Comparison of ENCODE assay signal across 1 cellular context in the genomic region with DNA sequence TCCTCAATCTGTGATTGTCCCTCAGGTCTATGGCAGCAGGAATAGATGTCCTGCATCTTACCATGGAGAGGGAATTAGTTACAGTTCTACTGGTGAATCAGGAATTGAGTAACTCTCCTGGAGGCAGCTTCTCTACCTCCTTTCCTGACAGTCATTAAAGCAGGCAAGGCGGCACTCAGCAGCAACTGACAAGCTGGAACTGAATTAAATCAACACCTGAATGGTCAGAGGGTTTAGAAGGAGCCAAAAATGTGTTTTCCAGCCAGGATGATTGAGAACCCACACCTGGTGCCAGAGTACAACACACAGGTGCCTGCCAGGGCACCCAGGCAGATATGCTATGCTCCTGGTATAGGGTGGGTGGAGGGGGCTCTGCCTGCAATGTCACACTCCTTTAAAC.
TF ChIP-seq lines count a peak whose summit lies in the region.

No MANE protein-coding gene starts in this region.

TF ChIP-seq in GM23338, 12 proteins besides CTCF, POLR2A, EP300 and RAD21 (continued from another document):
- TF ChIP-seq, protein P1, sequence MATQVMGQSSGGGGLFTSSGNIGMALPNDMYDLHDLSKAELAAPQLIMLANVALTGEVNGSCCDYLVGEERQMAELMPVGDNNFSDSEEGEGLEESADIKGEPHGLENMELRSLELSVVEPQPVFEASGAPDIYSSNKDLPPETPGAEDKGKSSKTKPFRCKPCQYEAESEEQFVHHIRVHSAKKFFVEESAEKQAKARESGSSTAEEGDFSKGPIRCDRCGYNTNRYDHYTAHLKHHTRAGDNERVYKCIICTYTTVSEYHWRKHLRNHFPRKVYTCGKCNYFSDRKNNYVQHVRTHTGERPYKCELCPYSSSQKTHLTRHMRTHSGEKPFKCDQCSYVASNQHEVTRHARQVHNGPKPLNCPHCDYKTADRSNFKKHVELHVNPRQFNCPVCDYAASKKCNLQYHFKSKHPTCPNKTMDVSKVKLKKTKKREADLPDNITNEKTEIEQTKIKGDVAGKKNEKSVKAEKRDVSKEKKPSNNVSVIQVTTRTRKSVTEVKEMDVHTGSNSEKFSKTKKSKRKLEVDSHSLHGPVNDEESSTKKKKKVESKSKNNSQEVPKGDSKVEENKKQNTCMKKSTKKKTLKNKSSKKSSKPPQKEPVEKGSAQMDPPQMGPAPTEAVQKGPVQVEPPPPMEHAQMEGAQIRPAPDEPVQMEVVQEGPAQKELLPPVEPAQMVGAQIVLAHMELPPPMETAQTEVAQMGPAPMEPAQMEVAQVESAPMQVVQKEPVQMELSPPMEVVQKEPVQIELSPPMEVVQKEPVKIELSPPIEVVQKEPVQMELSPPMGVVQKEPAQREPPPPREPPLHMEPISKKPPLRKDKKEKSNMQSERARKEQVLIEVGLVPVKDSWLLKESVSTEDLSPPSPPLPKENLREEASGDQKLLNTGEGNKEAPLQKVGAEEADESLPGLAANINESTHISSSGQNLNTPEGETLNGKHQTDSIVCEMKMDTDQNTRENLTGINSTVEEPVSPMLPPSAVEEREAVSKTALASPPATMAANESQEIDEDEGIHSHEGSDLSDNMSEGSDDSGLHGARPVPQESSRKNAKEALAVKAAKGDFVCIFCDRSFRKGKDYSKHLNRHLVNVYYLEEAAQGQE (IDR thresholded peaks at IDR 0.05; ENCODE audit: unreplicated experiment) = no peak
- TF ChIP-seq ZNF114 (CRISPR knock-in tag; IDR thresholded peaks at IDR 0.05) = no peak
- TF ChIP-seq, protein P2, sequence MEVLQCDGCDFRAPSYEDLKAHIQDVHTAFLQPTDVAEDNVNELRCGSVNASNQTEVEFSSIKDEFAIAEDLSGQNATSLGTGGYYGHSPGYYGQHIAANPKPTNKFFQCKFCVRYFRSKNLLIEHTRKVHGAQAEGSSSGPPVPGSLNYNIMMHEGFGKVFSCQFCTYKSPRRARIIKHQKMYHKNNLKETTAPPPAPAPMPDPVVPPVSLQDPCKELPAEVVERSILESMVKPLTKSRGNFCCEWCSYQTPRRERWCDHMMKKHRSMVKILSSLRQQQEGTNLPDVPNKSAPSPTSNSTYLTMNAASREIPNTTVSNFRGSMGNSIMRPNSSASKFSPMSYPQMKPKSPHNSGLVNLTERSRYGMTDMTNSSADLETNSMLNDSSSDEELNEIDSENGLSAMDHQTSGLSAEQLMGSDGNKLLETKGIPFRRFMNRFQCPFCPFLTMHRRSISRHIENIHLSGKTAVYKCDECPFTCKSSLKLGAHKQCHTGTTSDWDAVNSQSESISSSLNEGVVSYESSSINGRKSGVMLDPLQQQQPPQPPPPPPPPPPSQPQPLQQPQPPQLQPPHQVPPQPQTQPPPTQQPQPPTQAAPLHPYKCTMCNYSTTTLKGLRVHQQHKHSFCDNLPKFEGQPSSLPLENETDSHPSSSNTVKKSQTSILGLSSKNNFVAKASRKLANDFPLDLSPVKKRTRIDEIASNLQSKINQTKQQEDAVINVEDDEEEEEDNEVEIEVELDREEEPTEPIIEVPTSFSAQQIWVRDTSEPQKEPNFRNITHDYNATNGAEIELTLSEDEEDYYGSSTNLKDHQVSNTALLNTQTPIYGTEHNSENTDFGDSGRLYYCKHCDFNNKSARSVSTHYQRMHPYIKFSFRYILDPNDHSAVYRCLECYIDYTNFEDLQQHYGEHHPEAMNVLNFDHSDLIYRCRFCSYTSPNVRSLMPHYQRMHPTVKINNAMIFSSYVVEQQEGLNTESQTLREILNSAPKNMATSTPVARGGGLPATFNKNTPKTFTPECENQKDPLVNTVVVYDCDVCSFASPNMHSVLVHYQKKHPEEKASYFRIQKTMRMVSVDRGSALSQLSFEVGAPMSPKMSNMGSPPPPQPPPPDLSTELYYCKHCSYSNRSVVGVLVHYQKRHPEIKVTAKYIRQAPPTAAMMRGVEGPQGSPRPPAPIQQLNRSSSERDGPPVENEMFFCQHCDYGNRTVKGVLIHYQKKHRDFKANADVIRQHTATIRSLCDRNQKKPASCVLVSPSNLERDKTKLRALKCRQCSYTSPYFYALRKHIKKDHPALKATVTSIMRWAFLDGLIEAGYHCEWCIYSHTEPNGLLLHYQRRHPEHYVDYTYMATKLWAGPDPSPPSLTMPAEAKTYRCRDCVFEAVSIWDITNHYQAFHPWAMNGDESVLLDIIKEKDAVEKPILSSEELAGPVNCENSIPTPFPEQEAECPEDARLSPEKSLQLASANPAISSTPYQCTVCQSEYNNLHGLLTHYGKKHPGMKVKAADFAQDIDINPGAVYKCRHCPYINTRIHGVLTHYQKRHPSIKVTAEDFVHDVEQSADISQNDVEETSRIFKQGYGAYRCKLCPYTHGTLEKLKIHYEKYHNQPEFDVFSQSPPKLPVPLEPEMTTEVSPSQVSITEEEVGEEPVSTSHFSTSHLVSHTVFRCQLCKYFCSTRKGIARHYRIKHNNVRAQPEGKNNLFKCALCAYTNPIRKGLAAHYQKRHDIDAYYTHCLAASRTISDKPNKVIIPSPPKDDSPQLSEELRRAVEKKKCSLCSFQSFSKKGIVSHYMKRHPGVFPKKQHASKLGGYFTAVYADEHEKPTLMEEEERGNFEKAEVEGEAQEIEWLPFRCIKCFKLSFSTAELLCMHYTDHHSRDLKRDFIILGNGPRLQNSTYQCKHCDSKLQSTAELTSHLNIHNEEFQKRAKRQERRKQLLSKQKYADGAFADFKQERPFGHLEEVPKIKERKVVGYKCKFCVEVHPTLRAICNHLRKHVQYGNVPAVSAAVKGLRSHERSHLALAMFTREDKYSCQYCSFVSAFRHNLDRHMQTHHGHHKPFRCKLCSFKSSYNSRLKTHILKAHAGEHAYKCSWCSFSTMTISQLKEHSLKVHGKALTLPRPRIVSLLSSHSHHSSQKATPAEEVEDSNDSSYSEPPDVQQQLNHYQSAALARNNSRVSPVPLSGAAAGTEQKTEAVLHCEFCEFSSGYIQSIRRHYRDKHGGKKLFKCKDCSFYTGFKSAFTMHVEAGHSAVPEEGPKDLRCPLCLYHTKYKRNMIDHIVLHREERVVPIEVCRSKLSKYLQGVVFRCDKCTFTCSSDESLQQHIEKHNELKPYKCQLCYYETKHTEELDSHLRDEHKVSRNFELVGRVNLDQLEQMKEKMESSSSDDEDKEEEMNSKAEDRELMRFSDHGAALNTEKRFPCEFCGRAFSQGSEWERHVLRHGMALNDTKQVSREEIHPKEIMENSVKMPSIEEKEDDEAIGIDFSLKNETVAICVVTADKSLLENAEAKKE (CRISPR knock-in tag; IDR thresholded peaks at IDR 0.05) = no peak
- TF ChIP-seq POLR2AphosphoS5 (IDR thresholded peaks at IDR 0.05; ENCODE audit: low read depth) = no peak
- TF ChIP-seq, protein P3, sequence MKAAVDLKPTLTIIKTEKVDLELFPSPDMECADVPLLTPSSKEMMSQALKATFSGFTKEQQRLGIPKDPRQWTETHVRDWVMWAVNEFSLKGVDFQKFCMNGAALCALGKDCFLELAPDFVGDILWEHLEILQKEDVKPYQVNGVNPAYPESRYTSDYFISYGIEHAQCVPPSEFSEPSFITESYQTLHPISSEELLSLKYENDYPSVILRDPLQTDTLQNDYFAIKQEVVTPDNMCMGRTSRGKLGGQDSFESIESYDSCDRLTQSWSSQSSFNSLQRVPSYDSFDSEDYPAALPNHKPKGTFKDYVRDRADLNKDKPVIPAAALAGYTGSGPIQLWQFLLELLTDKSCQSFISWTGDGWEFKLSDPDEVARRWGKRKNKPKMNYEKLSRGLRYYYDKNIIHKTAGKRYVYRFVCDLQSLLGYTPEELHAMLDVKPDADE (IDR thresholded peaks at IDR 0.05) = no peak
